ENCODE assay signal across 15 cellular contexts in the genomic region with DNA sequence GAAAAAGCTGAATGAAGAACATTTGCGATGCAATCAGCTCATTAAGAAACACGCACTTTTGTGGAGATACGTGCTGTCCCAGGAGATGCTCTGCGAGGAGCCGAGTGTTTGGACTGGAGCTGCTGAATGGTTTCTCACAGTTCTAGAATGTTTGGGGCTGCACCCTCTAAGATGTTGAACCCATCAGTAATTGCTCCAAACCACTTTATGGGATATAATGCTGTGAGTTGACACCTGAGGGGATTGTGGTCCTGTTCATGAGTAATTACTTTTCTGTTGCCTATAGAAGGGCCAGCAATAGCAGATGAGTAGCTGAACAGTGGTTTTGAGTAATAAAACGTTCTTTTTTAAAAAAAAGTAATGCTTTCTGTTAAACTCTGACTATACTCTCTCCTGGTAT.
DNase-seq lines count a peak whose midpoint lies in the region; ATAC-seq and TF ChIP-seq lines count a peak whose summit lies in the region.
"Had no signal": no experiment of that assay in that cellular context is flagged by ENCODE, and none has a peak within 500 bp of the region (broad histone marks: within the 10 kb centered on the region; RNA-seq: fewer than 3 reads in every experiment).

No MANE protein-coding gene starts in this region.

- H3K27me3 Mint-ChIP-seq in activated T-helper 1 cell treated with anti-CD3 and anti-CD28 coated beads, Interleukin-12 subunit alpha, Interleukin-12 subunit beta, Interleukin-2, Interleukin-4 antibody, amounts not matched to agents 30 ng/mL and 10 ng/mL and 1 ng/mL, durations not matched to agents 14 hours and 24 hours and 36 hours (ENCODE audit: insufficient read depth) = no peaks in the 10 kb centered on the region
- H3K27me3 Mint-ChIP-seq: type B pancreatic cell had no signal

- WGBS in spleen, 5 donors = 80 to 87% (median 83%) methylated on average over 6 of the region's 6 CpGs

- H3K9me3 ChIP-seq in spleen = peaks cover 0 to 13% (median 9%) of the 10 kb centered on the region in 8 donors

- peaks cover 67% of the 10 kb centered on the region for H3K36me3 Mint-ChIP-seq in activated T-helper 1 cell treated with anti-CD3 and anti-CD28 coated beads, Interleukin-12 subunit alpha, Interleukin-12 subunit beta, Interleukin-2, Interleukin-4 antibody, amounts not matched to agents 30 ng/mL and 10 ng/mL and 1 ng/mL, durations not matched to agents 14 hours and 24 hours and 36 hours (ENCODE audit: low read depth)
- H3K36me3 Mint-ChIP-seq: mesothelial cell of epicardium, type B pancreatic cell had no signal

- no peaks in the 10 kb centered on the region for H3K27me3 ChIP-seq in spleen (replicated peaks in 1 of 7)
- peaks cover 0 to 4% (median 0%) of the 10 kb centered on the region in 45 donors for H3K27me3 ChIP-seq in dorsolateral prefrontal cortex
- H3K27me3 ChIP-seq: MG63, neural progenitor cell had no signal

- peak overlapping the region; percentile 69 for H3K4me3 Mint-ChIP-seq in activated T-helper 1 cell treated with anti-CD3 and anti-CD28 coated beads, Interleukin-12 subunit alpha, Interleukin-12 subunit beta, Interleukin-2, Interleukin-4 antibody, amounts not matched to agents 30 ng/mL and 10 ng/mL and 1 ng/mL, durations not matched to agents 14 hours and 24 hours and 36 hours
- H3K4me3 Mint-ChIP-seq: mesothelial cell of epicardium, neural progenitor cell, type B pancreatic cell had no signal

- peak overlapping the region; percentile 67 for H3K27ac Mint-ChIP-seq in activated T-helper 1 cell treated with anti-CD3 and anti-CD28 coated beads, Interleukin-12 subunit alpha, Interleukin-12 subunit beta, Interleukin-2, Interleukin-4 antibody, amounts not matched to agents 30 ng/mL and 10 ng/mL and 1 ng/mL, durations not matched to agents 14 hours and 24 hours and 36 hours
- H3K27ac Mint-ChIP-seq: mesothelial cell of epicardium, neural progenitor cell, type B pancreatic cell had no signal

- DNase-seq in activated CD8-positive, alpha-beta memory T cell treated with anti-CD3 and anti-CD28 coated beads for 24 hours = peak; percentile 62
- no peak for DNase-seq in activated CD8-positive, alpha-beta memory T cell treated with anti-CD3 and anti-CD28 coated beads, Interleukin-2, amount 50 U/mL, for 4 hours
- DNase-seq in activated T-helper 1 cell treated with anti-CD3 and anti-CD28 coated beads, Interleukin-12 subunit alpha, Interleukin-12 subunit beta, Interleukin-2, Interleukin-4 antibody, amounts not matched to agents 30 ng/mL and 10 ng/mL and 1 ng/mL, durations not matched to agents 14 hours and 24 hours and 36 hours (ENCODE audit: low spot score) = no peak
- DNase-seq in spleen (no peak), DMS79 (lab: John Stamatoyannopoulos, UW) (no peak), dorsolateral prefrontal cortex (no peak), DMS53 (lab: John Stamatoyannopoulos, UW) (no peak)
- DNase-seq: left colon; MG63; stimulated activated CD4-positive, alpha-beta T cell treated with anti-CD3 and anti-CD28 coated beads, Interleukin-12 subunit alpha, Interleukin-12 subunit beta, amount 100 ng/mL, for 4 hours had no signal

- peaks cover 100% of the 10 kb centered on the region for H3K4me1 Mint-ChIP-seq in activated T-helper 1 cell treated with anti-CD3 and anti-CD28 coated beads, Interleukin-12 subunit alpha, Interleukin-12 subunit beta, Interleukin-2, Interleukin-4 antibody, amounts not matched to agents 30 ng/mL and 10 ng/mL and 1 ng/mL, durations not matched to agents 14 hours and 24 hours and 36 hours (ENCODE audit: low read depth)
- H3K4me1 Mint-ChIP-seq: mesothelial cell of epicardium, neural progenitor cell had no signal

- H3K4me3 ChIP-seq in spleen (no peak overlapping the region), dorsolateral prefrontal cortex (no peak overlapping the region)
- H3K4me3 ChIP-seq: gastroesophageal sphincter, MG63, neural progenitor cell had no signal

- H3K27ac ChIP-seq in spleen (peak overlapping the region in 7 of 8 donors; percentile 30 to 92 (median 68)), dorsolateral prefrontal cortex (no peak overlapping the region)
- H3K27ac ChIP-seq: gastroesophageal sphincter, neural progenitor cell had no signal

- TF ChIP-seq CTCF in spleen (IDR thresholded peaks at IDR 0.05 in 8 of 11, conservative IDR thresholded peaks at IDR 0.05 in 3 of 11) = no peak
- no peak for TF ChIP-seq CTCF in dorsolateral prefrontal cortex (IDR thresholded peaks at IDR 0.05 in 54 of 56, conservative IDR thresholded peaks at IDR 0.05 in 2 of 56; ENCODE audit: low read depth in 1 of 56, partially characterized antibody in 56 of 56)

- peaks cover 10 to 100% (median 59%) of the 10 kb centered on the region in 6 donors for H3K4me1 ChIP-seq in spleen
- H3K4me1 ChIP-seq: gastroesophageal sphincter, neural progenitor cell had no signal

- TF ChIP-seq POLR2A in spleen (IDR thresholded peaks at IDR 0.05) = no peak

- no peaks in the 10 kb centered on the region for H3K9me3 Mint-ChIP-seq in activated T-helper 1 cell treated with anti-CD3 and anti-CD28 coated beads, Interleukin-12 subunit alpha, Interleukin-12 subunit beta, Interleukin-2, Interleukin-4 antibody, amounts not matched to agents 30 ng/mL and 10 ng/mL and 1 ng/mL, durations not matched to agents 14 hours and 24 hours and 36 hours
- H3K9me3 Mint-ChIP-seq: neural progenitor cell had no signal

- H3K36me3 ChIP-seq in spleen = peaks cover 0 to 99% (median 14%) of the 10 kb centered on the region in 6 donors
- H3K36me3 ChIP-seq: gastroesophageal sphincter, MG63, neural progenitor cell had no signal

- intact Hi-C loops in activated T-helper 1 cell treated with anti-CD3 and anti-CD28 coated beads, Interleukin-12 subunit alpha, Interleukin-12 subunit beta, Interleukin-2, Interleukin-4 antibody, amounts not matched to agents 30 ng/mL and 10 ng/mL and 1 ng/mL, durations not matched to agents 14 hours and 24 hours and 36 hours (cut with micrococcal nuclease) = no loop called here
- intact Hi-C loops in spleen (cut with DNase I; ENCODE audit: low total_unique reads) = loop anchor here (10.0 kb wide), 1 partner anchor 53 kb away; no protein-coding TSS in a partner anchor
- intact Hi-C loops in dorsolateral prefrontal cortex (cut with DNase I) = no loop called here

- ATAC-seq in HG03565 (IDR thresholded peaks at IDR 0.05; ENCODE audit: unreplicated experiment) = peak; percentile 32
- ATAC-seq: gastroesophageal sphincter, left colon had no signal

Comparison
In these comparisons a context has a peak if more than half of its experiments do, and no peak if none do; other contexts are left out.
1. H3K27ac ChIP-seq: peak in spleen (7 of 8); none in dorsolateral prefrontal cortex (0 of 59).